Comparison of ENCODE assay signal across 32 cellular contexts in genomic region chr2:82215212-82215611, GRCh38.
"Had no signal": no experiment of that assay in that cellular context is flagged by ENCODE, and none has a peak within 500 bp of the region (broad histone marks: within the 10 kb centered on the region; RNA-seq: fewer than 3 reads in every experiment).

No MANE protein-coding gene starts in this region.

- H3K36me3 ChIP-seq: adrenal gland, cardiac muscle cell, gastrocnemius medialis, left ventricle myocardium inferior, right atrium auricular region, suprapubic skin, tibial artery had no signal

- H3K27ac Mint-ChIP-seq: activated CD4-positive, alpha-beta T cell treated with anti-CD3 and anti-CD28 coated beads for 36 hours; activated CD8-positive, alpha-beta memory T cell treated with anti-CD3 and anti-CD28 coated beads, Interleukin-2, amount 10 ng/mL, durations not matched to agents 7 days and 5 days; activated CD8-positive, alpha-beta T cell treated with anti-CD3 and anti-CD28 coated beads, Interleukin-2, amount 10 ng/mL, durations not matched to agents 7 days and 5 days; activated naive CD4-positive, alpha-beta T cell treated with anti-CD3 and anti-CD28 coated beads for 36 hours; activated naive CD8-positive, alpha-beta T cell treated with anti-CD3 and anti-CD28 coated beads for 36 hours; activated T-cell treated with anti-CD3 and anti-CD28 coated beads, Interleukin-2, amount 50 U/mL, for 72 hours; mesothelial cell of epicardium; naive thymus-derived CD4-positive, alpha-beta T cell; stimulated activated naive B cell treated with anti-CD40 and anti-IgM and Interleukin-4, amounts not matched to agents 10 μg/mL and 1 μg/mL and 100 μg/mL, for 72 hours; T-helper 2 cell treated with Interferon-gamma antibody and Interleukin-4, amounts not matched to agents 5 μg/mL and 100 μg/mL, for 36 hours had no signal

- H3K9ac ChIP-seq: parathyroid adenoma had no signal

- H3K79me2 ChIP-seq: parathyroid adenoma had no signal

- H3K4me1 Mint-ChIP-seq: activated CD4-positive, alpha-beta T cell treated with anti-CD3 and anti-CD28 coated beads for 36 hours; activated CD8-positive, alpha-beta memory T cell treated with anti-CD3 and anti-CD28 coated beads, Interleukin-2, amount 10 ng/mL, durations not matched to agents 7 days and 5 days; activated naive CD8-positive, alpha-beta T cell treated with anti-CD3 and anti-CD28 coated beads for 36 hours; brain; mesothelial cell of epicardium; naive thymus-derived CD4-positive, alpha-beta T cell; stimulated activated naive B cell treated with anti-CD40 and anti-IgM and Interleukin-4, amounts not matched to agents 10 μg/mL and 1 μg/mL and 100 μg/mL, for 72 hours had no signal

- H2AFZ ChIP-seq: parathyroid adenoma had no signal

- H3K9me3 ChIP-seq: adrenal gland, gastrocnemius medialis, left ventricle myocardium inferior, right atrium auricular region, tibial artery had no signal

- H3K27me3 ChIP-seq: adrenal gland, cardiac muscle cell, dorsolateral prefrontal cortex, gastrocnemius medialis, right atrium auricular region, suprapubic skin, tibial artery had no signal

- H3K4me1 ChIP-seq: adrenal gland, gastrocnemius medialis, left ventricle myocardium inferior, parathyroid adenoma, right atrium auricular region, suprapubic skin, tibial artery had no signal

- H3K4me2 ChIP-seq: smooth muscle cell had no signal

- ATAC-seq: activated CD4-positive, alpha-beta T cell treated with anti-CD3 and anti-CD28 coated beads for 36 hours; activated CD8-positive, alpha-beta memory T cell treated with anti-CD3 and anti-CD28 coated beads, Interleukin-2, amount 10 ng/mL, durations not matched to agents 7 days and 5 days; activated CD8-positive, alpha-beta T cell treated with anti-CD3 and anti-CD28 coated beads, Interleukin-2, amount 10 ng/mL, durations not matched to agents 7 days and 5 days; activated T-cell treated with anti-CD3 and anti-CD28 coated beads, Interleukin-2, amount 50 U/mL, for 72 hours; gastrocnemius medialis; naive thymus-derived CD4-positive, alpha-beta T cell; stimulated activated naive B cell treated with anti-CD40 and anti-IgM and Interleukin-4, amounts not matched to agents 10 μg/mL and 1 μg/mL and 100 μg/mL, for 72 hours had no signal

- H3K4me3 Mint-ChIP-seq: activated CD4-positive, alpha-beta T cell treated with anti-CD3 and anti-CD28 coated beads for 36 hours; activated CD8-positive, alpha-beta memory T cell treated with anti-CD3 and anti-CD28 coated beads, Interleukin-2, amount 10 ng/mL, durations not matched to agents 7 days and 5 days; activated CD8-positive, alpha-beta T cell treated with anti-CD3 and anti-CD28 coated beads, Interleukin-2, amount 10 ng/mL, durations not matched to agents 7 days and 5 days; activated naive CD4-positive, alpha-beta T cell treated with anti-CD3 and anti-CD28 coated beads for 36 hours; activated naive CD8-positive, alpha-beta T cell treated with anti-CD3 and anti-CD28 coated beads for 36 hours; activated T-cell treated with anti-CD3 and anti-CD28 coated beads, Interleukin-2, amount 50 U/mL, for 72 hours; brain; mesothelial cell of epicardium; naive thymus-derived CD4-positive, alpha-beta T cell; stimulated activated naive B cell treated with anti-CD40 and anti-IgM and Interleukin-4, amounts not matched to agents 10 μg/mL and 1 μg/mL and 100 μg/mL, for 72 hours; T-helper 2 cell treated with Interferon-gamma antibody and Interleukin-4, amounts not matched to agents 5 μg/mL and 100 μg/mL, for 36 hours had no signal

- DNase-seq: activated CD4-positive, alpha-beta T cell treated with anti-CD3 and anti-CD28 coated beads for 36 hours; activated CD4-positive, CD25-positive, alpha-beta regulatory T cell; activated CD8-positive, alpha-beta memory T cell treated with anti-CD3 and anti-CD28 coated beads, Interleukin-2, amount 10 ng/mL, durations not matched to agents 7 days and 5 days; activated CD8-positive, alpha-beta T cell treated with anti-CD3 and anti-CD28 coated beads, Interleukin-2, amount 10 ng/mL, durations not matched to agents 7 days and 5 days; activated effector memory CD4-positive, alpha-beta T cell treated with Interleukin-2 at 50 U/mL for 16 hours; activated naive CD4-positive, alpha-beta T cell treated with anti-CD3 and anti-CD28 coated beads for 36 hours; activated naive CD8-positive, alpha-beta T cell treated with anti-CD3 and anti-CD28 coated beads for 36 hours; activated T-cell treated with anti-CD3 and anti-CD28 coated beads, Interleukin-2, amount 50 U/mL, for 72 hours; adrenal gland; cerebellar nuclear complex; effector memory CD4-positive, alpha-beta T cell; gastrocnemius medialis; glutamatergic neuron; islet precursor cell; left ventricle myocardium inferior; naive thymus-derived CD4-positive, alpha-beta T cell; nucleus accumbens; stimulated activated CD4-positive, alpha-beta T cell treated with anti-CD3 and anti-CD28 coated beads, Interleukin-15, amount 100 ng/mL, for 24 hours; stimulated activated CD4-positive, alpha-beta T cell treated with anti-CD3 and anti-CD28 coated beads, Interleukin-2, amount 100 ng/mL, for 24 hours; stimulated activated naive B cell treated with anti-CD40 and anti-IgM and Interleukin-4, amounts not matched to agents 10 μg/mL and 1 μg/mL and 100 μg/mL, for 72 hours; tibial artery had no signal

- H3K4me3 ChIP-seq: adrenal gland, cardiac muscle cell, coronary artery, dorsolateral prefrontal cortex, gastrocnemius medialis, left ventricle myocardium inferior, lung, right atrium auricular region, smooth muscle cell, suprapubic skin, tibial artery had no signal

- H3K27ac ChIP-seq: adrenal gland, cardiac muscle cell, coronary artery, gastrocnemius medialis, left ventricle myocardium inferior, parathyroid adenoma, right atrium auricular region, suprapubic skin, tibial artery had no signal

- H3K27me3 Mint-ChIP-seq: activated CD4-positive, alpha-beta T cell treated with anti-CD3 and anti-CD28 coated beads for 36 hours; activated CD8-positive, alpha-beta memory T cell treated with anti-CD3 and anti-CD28 coated beads, Interleukin-2, amount 10 ng/mL, durations not matched to agents 7 days and 5 days; activated naive CD8-positive, alpha-beta T cell treated with anti-CD3 and anti-CD28 coated beads for 36 hours; brain; naive thymus-derived CD4-positive, alpha-beta T cell; stimulated activated naive B cell treated with anti-CD40 and anti-IgM and Interleukin-4, amounts not matched to agents 10 μg/mL and 1 μg/mL and 100 μg/mL, for 72 hours had no signal

- H3K36me3 Mint-ChIP-seq: activated CD8-positive, alpha-beta memory T cell treated with anti-CD3 and anti-CD28 coated beads, Interleukin-2, amount 10 ng/mL, durations not matched to agents 7 days and 5 days; activated naive CD8-positive, alpha-beta T cell treated with anti-CD3 and anti-CD28 coated beads for 36 hours; brain; mesothelial cell of epicardium; naive thymus-derived CD4-positive, alpha-beta T cell had no signal
